In the genomic region with DNA sequence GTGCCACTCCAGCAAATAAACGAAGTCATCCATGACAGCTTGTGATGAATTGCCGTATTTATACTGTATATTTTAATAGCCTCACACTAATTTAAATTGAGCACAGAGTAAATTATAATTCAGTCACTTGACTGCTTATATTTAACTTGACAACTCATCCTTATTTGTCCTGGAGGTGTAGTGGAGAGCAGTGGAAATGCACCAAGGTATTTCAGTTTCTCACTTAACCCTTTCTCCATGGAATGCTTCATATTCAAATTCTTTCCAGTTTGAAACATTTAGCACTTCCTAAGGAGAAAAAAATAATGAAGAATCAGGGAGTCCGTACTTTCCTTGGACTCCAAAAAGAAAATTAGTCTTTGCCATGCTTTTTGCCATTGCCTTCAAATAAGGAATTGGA, we compare ENCODE assay signal across 26 cellular contexts.
DNase-seq lines count a peak whose midpoint lies in the region; ATAC-seq and TF ChIP-seq lines count a peak whose summit lies in the region.
"Had no signal": no experiment of that assay in that cellular context is flagged by ENCODE, and none has a peak within 500 bp of the region (broad histone marks: within the 10 kb centered on the region; RNA-seq: fewer than 3 reads in every experiment).

No MANE protein-coding gene starts in this region.

- H3K27ac Mint-ChIP-seq in neural progenitor cell, result no peak overlapping the region
- H3K27ac Mint-ChIP-seq: activated naive CD8-positive, alpha-beta T cell; CD14-positive monocyte; naive thymus-derived CD8-positive, alpha-beta T cell; T-cell had no signal

- TF ChIP-seq CTCF in neural progenitor cell (IDR thresholded peaks at IDR 0.05), result peak; percentile 3

- peak; percentile 3 for DNase-seq in DMS79 treated with DMSO at 0.1 percent for 48 hours (lab: John Stamatoyannopoulos, UW)
- DNase-seq in DMS79 (lab: John Stamatoyannopoulos, UW), result no peak
- peak; percentile 7 for DNase-seq in HT-29 (ENCODE audit: low spot score)
- peak; percentile 4 for DNase-seq in NCI-H774 (lab: John Stamatoyannopoulos, UW)
- no peak for DNase-seq in neural progenitor cell (ENCODE audit: low spot score)
- no peak for DNase-seq in NCI-H1694 (lab: John Stamatoyannopoulos, UW)
- no peak for DNase-seq in activated T-cell treated with anti-CD3 and anti-CD28 coated beads, Interleukin-2, amount 50 U/mL, for 1 hour
- DNase-seq: 8988T; activated CD4-positive, alpha-beta T cell treated with anti-CD3 and anti-CD28 coated beads for 48 hours; activated CD8-positive, alpha-beta memory T cell treated with anti-CD3 and anti-CD28 coated beads for 24 hours; activated T-cell treated with anti-CD3 and anti-CD28 coated beads for 4 hours; foreskin melanocyte; heart right ventricle; IMR-90; kidney glomerular epithelial cell; naive thymus-derived CD8-positive, alpha-beta T cell; NCI-H2227 treated with DMSO at 0.1 percent for 48 hours; NK-92 treated with Interleukin-12 subunit alpha and Interleukin-12 subunit beta, amount 100 ng/mL, for 24 hours; stimulated activated naive CD4-positive, alpha-beta T cell; T-cell; upper lobe of left lung had no signal

- H3K27me3 Mint-ChIP-seq in neural progenitor cell (ENCODE audit: insufficient read depth, low read depth), result no peaks in the 10 kb centered on the region
- H3K27me3 Mint-ChIP-seq: activated naive CD8-positive, alpha-beta T cell; naive thymus-derived CD8-positive, alpha-beta T cell; T-cell had no signal

- H3K27me3 ChIP-seq in neural progenitor cell, result no peaks in the 10 kb centered on the region
- H3K27me3 ChIP-seq: heart right ventricle, upper lobe of left lung had no signal

- no peaks in the 10 kb centered on the region for H3K9me3 ChIP-seq in neural progenitor cell (ENCODE audit: low read depth)
- H3K9me3 ChIP-seq: heart right ventricle, upper lobe of left lung had no signal

- no peak overlapping the region for H3K4me3 ChIP-seq in neural progenitor cell
- H3K4me3 ChIP-seq: heart right ventricle, lung, skin epidermis, upper lobe of left lung had no signal

- no peak overlapping the region for H3K27ac ChIP-seq in neural progenitor cell
- H3K27ac ChIP-seq: heart right ventricle, skin epidermis, upper lobe of left lung had no signal

- H3K4me1 ChIP-seq in neural progenitor cell, result peaks cover 4% of the 10 kb centered on the region
- H3K4me1 ChIP-seq: upper lobe of left lung had no signal

- H3K36me3 ChIP-seq in neural progenitor cell, result peaks cover 3% of the 10 kb centered on the region
- H3K36me3 ChIP-seq: upper lobe of left lung had no signal

- no peak for ATAC-seq in GM19452 (IDR thresholded peaks at IDR 0.05; ENCODE audit: unreplicated experiment)
- ATAC-seq: heart right ventricle; naive thymus-derived CD8-positive, alpha-beta T cell; T-cell had no signal

- H3K4me1 Mint-ChIP-seq in neural progenitor cell, result peaks cover 2% of the 10 kb centered on the region
- H3K4me1 Mint-ChIP-seq: CD14-positive monocyte, T-cell had no signal

- no peak overlapping the region for H3K4me2 ChIP-seq in neural progenitor cell

- no peak overlapping the region for H3K4me3 Mint-ChIP-seq in neural progenitor cell
- H3K4me3 Mint-ChIP-seq: activated naive CD8-positive, alpha-beta T cell; CD14-positive monocyte; naive thymus-derived CD8-positive, alpha-beta T cell; T-cell had no signal

- no peaks in the 10 kb centered on the region for H4K20me1 ChIP-seq in neural progenitor cell (ENCODE audit: low read depth)

- no peak overlapping the region for H2AFZ ChIP-seq in neural progenitor cell (replicated peaks)

- no peak overlapping the region for H3K9ac ChIP-seq in neural progenitor cell

- no peaks in the 10 kb centered on the region for H3K9me3 Mint-ChIP-seq in neural progenitor cell
- H3K9me3 Mint-ChIP-seq: naive thymus-derived CD8-positive, alpha-beta T cell; T-cell had no signal

- peaks cover 12% of the 10 kb centered on the region for H3K36me3 Mint-ChIP-seq in neural progenitor cell

- H3K79me2 ChIP-seq in neural progenitor cell (ENCODE audit: low read depth), result no peaks in the 10 kb centered on the region

- H3F3A ChIP-seq in neural progenitor cell (ENCODE audit: low read depth), result no peaks in the 10 kb centered on the region

Comparison
In these comparisons a context has a peak if more than half of its experiments do, and no peak if none do; other contexts are left out.
1. DNase-seq: peak in DMS79 treated with DMSO at 0.1 percent for 48 hours (single experiment), HT-29 (single experiment) and NCI-H774 (single experiment); none in DMS79 (single experiment), neural progenitor cell (single experiment), NCI-H1694 (single experiment) and activated T-cell treated with anti-CD3 and anti-CD28 coated beads, Interleukin-2, amount 50 U/mL, for 1 hour (single experiment).